In the genomic region with DNA sequence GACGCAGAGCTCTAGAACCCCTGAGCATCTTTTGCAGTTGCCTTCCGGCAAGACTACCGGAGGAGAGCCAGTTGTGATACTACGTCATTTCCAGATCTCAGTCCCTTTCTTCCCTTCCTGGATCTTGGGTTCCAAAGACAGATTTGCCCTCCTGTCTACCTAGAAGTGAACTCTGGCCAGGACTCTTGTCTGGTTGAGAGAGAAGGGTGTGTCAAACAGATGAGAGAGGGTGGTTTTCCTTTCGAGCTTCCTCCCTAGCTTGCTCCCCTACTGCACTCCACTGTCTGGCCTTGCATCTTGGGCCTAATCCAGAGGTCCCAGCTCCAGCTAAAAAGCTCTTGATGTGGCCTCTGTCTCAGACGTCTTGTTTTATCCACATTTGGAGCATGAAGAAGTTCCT, we compare ENCODE assay signal across 15 cellular contexts. TPM values are rescaled to one million over a fixed set of nuclear protein-coding genes. Genes with fewer than 3 reads are reported as not detected.
"Had no signal": no experiment of that assay in that cellular context is flagged by ENCODE, and none has a peak within 500 bp of the region (broad histone marks: within the 10 kb centered on the region; RNA-seq: fewer than 3 reads in every experiment).

No MANE protein-coding gene starts in this region.

RNA-seq across cellular contexts. Expression of a gene that starts 44.0 kb away (rescaled TPM):
- total RNA-seq: suprapubic skin, transverse colon, upper lobe of right lung, ureter had no signal

RNA-seq across cellular contexts. Expression of a gene that starts 47.3 kb away (rescaled TPM):
- total RNA-seq: stomach, subcutaneous adipose tissue, suprapubic skin, temporal lobe, thoracic aorta, thyroid gland, tibial nerve, transverse colon, upper lobe of left lung, upper lobe of right lung, ureter, urinary bladder, uterus, vagina had no signal
- polyA plus RNA-seq: stomach, thymus, urinary bladder had no signal
